ENCODE assay signal across 2 cellular contexts in the genomic region with DNA sequence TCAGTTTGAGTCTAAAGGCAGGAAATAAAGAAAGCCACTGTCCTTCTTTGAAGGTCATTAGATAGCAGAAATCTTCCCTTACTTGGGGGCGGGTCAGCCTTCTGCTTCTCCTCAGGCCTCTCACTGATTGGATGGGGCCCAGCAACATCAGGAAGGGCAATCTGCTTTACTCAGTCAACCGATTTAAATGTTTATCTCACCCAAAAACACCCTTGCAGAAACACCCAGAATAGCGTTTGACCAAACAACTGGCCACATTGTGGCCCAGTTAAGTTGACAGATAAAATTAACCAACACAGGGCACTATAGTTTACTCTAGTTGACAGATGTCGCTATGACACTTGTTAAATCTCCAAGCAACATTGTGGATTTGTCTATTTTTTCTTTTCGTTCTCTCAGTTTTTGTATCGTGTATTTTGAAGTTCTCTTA. TPM values are rescaled to one million over a fixed set of nuclear protein-coding genes. Genes with fewer than 3 reads are reported as not detected.
"Had no signal": no experiment of that assay in that cellular context is flagged by ENCODE, and none has a peak within 500 bp of the region (broad histone marks: within the 10 kb centered on the region; RNA-seq: fewer than 3 reads in every experiment).

No MANE protein-coding gene starts in this region.

RNA-seq across cellular contexts. Expression of a gene that starts 45.6 kb away (rescaled TPM):
- total RNA-seq: right atrium auricular region had no signal
- polyA plus RNA-seq: naive thymus-derived CD4-positive, alpha-beta T cell had no signal
